Comparison of ENCODE assay signal across 8 cellular contexts in the genomic region with DNA sequence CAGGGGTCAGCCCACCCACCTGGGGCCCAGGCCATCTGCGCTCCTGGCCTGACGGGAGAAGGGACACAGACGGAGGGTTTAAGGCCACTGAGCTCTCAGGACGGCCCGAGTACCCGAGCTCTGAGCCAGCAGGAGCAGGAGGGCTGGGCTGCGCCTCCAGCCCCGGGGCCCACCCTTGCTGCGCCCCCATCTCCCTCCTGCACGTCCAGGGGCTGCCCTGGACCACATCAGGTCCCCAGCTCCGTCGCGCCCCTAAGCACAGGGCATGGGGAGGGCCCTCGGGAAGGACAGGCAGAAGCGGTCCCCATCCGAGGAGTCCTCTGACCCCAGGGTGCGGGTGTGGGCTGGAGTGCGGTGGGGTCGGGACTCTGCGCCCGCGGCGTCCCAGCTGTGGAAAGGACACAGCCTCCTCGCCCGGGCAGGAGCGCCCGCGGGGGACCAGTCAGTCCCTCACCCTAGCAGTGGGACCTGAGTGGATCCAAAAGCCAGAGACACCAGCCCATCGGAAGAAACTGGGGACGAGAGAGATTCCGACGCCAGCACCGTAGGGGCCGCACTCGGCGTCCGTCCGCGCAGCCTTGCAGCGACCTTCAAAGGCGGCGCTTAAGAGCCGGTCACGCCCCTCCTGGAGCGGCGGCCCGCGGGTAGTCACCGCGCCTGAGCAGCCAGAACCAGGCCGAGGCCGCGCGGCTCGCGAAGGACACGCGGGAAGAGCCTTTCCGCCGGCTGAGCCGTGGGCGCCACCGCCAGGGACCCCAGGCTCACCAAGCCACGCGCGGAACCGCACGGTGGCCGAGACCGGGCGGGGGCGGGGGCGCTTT. TPM values are rescaled to one million over a fixed set of nuclear protein-coding genes. Genes with fewer than 3 reads are reported as not detected.
DNase-seq lines count a peak whose midpoint lies in the region; ATAC-seq, FAIRE-seq and TF ChIP-seq lines count a peak whose summit lies in the region.

No MANE protein-coding gene starts in this region.

- no peaks in the 10 kb centered on the region for H3K9me3 Mint-ChIP-seq in central memory CD8-positive, alpha-beta T cell

- DNase-seq in Daoy (ENCODE audit: low read depth): peak; percentile 80
- peak; percentile 45 for DNase-seq in NB4 (ENCODE audit: low read depth)
- peak in 1 of 2 donors; percentile 11 for DNase-seq in central memory CD8-positive, alpha-beta T cell (ENCODE audit: low spot score in 2 of 2)
- DNase-seq in kidney tubule cell (ENCODE audit: low spot score): peak; percentile 48
- peak; percentile 68 for DNase-seq in stimulated activated CD4-positive, alpha-beta T cell treated with anti-CD3 and anti-CD28 coated beads, Interleukin-15, amount 100 ng/mL, for 24 hours
- no peak for DNase-seq in D721Med (ENCODE audit: insufficient read length, low spot score)
- DNase-seq in GM19238 (ENCODE audit: insufficient read length, low spot score): no peak
- DNase-seq in NCI-H1694 (lab: John Stamatoyannopoulos, UW): no peak

- TF ChIP-seq CTCF in NB4 (IDR thresholded peaks at IDR 0.05; ENCODE audit: low read depth, low read length) (no peak), D721Med (IDR thresholded peaks at IDR 0.05; ENCODE audit: insufficient read depth, missing control alignments) (no peak)

- no peak overlapping the region for H3K4me3 ChIP-seq in NB4 (ENCODE audit: low read depth, low read length)

- peaks cover 5% of the 10 kb centered on the region for H3K4me1 Mint-ChIP-seq in central memory CD8-positive, alpha-beta T cell

- H3K27ac Mint-ChIP-seq in central memory CD8-positive, alpha-beta T cell (ENCODE audit: low read depth): no peak overlapping the region

- H3K27me3 Mint-ChIP-seq in central memory CD8-positive, alpha-beta T cell: peaks cover 25% of the 10 kb centered on the region

- TF ChIP-seq POLR2A in NB4 (IDR thresholded peaks at IDR 0.05; ENCODE audit: extremely low read depth, insufficient read length): no peak

- H3K4me3 Mint-ChIP-seq in central memory CD8-positive, alpha-beta T cell: peak overlapping the region; percentile 7

- FAIRE-seq in D721Med (lab: Jason Lieb, UNC): no peak

- peak; percentile 43 for ATAC-seq in central memory CD8-positive, alpha-beta T cell (replicated peaks; ENCODE audit: extremely low read depth, poor library complexity, severe bottlenecking)

- H3K36me3 Mint-ChIP-seq in central memory CD8-positive, alpha-beta T cell (ENCODE audit: insufficient read depth): no peaks in the 10 kb centered on the region

RNA-seq across cellular contexts. Expression of a gene that starts 15.9 kb away (rescaled TPM):
- 0.06 TPM in 1 of 2 replicates, not detected in the other for total RNA-seq in Daoy (2014; rRNA removed; shearing (Covaris generic))

Comparison
In these comparisons a context has a peak if more than half of its experiments do, and no peak if none do; other contexts are left out.
1. DNase-seq: peak in Daoy (single experiment), NB4 (single experiment), kidney tubule cell (single experiment) and stimulated activated CD4-positive, alpha-beta T cell treated with anti-CD3 and anti-CD28 coated beads, Interleukin-15, amount 100 ng/mL, for 24 hours (single experiment); none in D721Med (single experiment), GM19238 (single experiment) and NCI-H1694 (single experiment).